Comparison of ENCODE assay signal across 14 cellular contexts in genomic region chr15:71313806-71314205, GRCh38.
"Had no signal": no experiment of that assay in that cellular context is flagged by ENCODE, and none has a peak within 500 bp of the region (broad histone marks: within the 10 kb centered on the region; RNA-seq: fewer than 3 reads in every experiment).

No MANE protein-coding gene starts in this region.

- H3K4me3 ChIP-seq: body of pancreas, mucosa of descending colon, psoas muscle had no signal

- ATAC-seq: activated T-cell treated with anti-CD3 and anti-CD28 coated beads, Interleukin-2, amount 50 U/mL, for 72 hours; body of pancreas; mucosa of descending colon; natural killer cell treated with Interleukin-12 subunit alpha and Interleukin-12 subunit beta and Interleukin-15 and Interleukin-18, amount 100 ng/mL, for 72 hours; psoas muscle; sciatic nerve had no signal

- DNase-seq: activated CD4-positive, alpha-beta memory T cell treated with anti-CD3 and anti-CD28 coated beads for 36 hours; activated T-cell treated with anti-CD3 and anti-CD28 coated beads, Interleukin-2, amount 50 U/mL, for 72 hours; body of pancreas; glutamatergic neuron; mammary epithelial cell; mucosa of descending colon; psoas muscle; stimulated activated CD4-positive, alpha-beta T cell treated with anti-CD3 and anti-CD28 coated beads, Interleukin-12 subunit alpha, Interleukin-12 subunit beta, amount 100 ng/mL, for 4 hours; stimulated activated naive CD4-positive, alpha-beta T cell; substantia nigra; T-helper 9 cell; trophoblast cell had no signal
